1 cellular context compared by ENCODE assay signal in the genomic region with DNA sequence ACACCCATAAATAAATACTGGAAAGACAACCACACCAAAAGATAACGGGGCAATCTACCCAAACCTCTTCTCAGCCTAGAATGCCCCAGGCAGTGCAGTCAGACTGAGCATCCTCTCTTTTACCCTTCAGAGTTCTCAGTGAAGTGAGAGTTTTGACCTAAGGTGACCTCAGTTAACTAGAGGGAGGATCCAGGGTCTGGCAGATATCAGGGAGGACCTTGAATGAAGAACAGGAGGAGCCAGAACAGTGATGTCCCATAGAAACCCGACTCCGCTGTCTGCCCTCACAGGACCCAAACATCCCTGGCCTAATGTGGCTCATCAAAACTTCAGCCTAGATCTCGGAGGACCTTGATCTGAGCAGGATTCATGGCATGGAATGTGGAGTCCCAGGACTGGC.
TF ChIP-seq lines count a peak whose summit lies in the region.

A gene with protein sequence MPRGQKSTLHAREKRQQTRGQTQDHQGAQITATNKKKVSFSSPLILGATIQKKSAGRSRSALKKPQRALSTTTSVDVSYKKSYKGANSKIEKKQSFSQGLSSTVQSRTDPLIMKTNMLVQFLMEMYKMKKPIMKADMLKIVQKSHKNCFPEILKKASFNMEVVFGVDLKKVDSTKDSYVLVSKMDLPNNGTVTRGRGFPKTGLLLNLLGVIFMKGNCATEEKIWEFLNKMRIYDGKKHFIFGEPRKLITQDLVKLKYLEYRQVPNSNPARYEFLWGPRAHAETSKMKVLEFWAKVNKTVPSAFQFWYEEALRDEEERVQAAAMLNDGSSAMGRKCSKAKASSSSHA (plus strand): TSS at position 263 of the 400 bp plus-strand sequence. CDS start 5,268 bp downstream, outside the sequence.

TF ChIP-seq in IMR-90, 13 proteins besides CTCF, POLR2A, EP300 and RAD21 (continued from another document):
- no peak for TF ChIP-seq MXI1 (IDR thresholded peaks at IDR 0.05; ENCODE audit: borderline replicate concordance, low read depth, low read length)
- TF ChIP-seq RCOR1 (IDR thresholded peaks at IDR 0.05; ENCODE audit: insufficient replicate concordance, low read length): no peak
- TF ChIP-seq CEBPB (IDR thresholded peaks at IDR 0.05; ENCODE audit: low read depth, low read length): no peak
- TF ChIP-seq RFX5 (IDR thresholded peaks at IDR 0.05; ENCODE audit: low read depth, low read length): no peak
- no peak for TF ChIP-seq SMC3 (IDR thresholded peaks at IDR 0.05; ENCODE audit: low read depth, low read length)
- no peak for TF ChIP-seq NFE2L2 (IDR thresholded peaks at IDR 0.05; ENCODE audit: low read depth, low read length)
- TF ChIP-seq, protein P1, sequence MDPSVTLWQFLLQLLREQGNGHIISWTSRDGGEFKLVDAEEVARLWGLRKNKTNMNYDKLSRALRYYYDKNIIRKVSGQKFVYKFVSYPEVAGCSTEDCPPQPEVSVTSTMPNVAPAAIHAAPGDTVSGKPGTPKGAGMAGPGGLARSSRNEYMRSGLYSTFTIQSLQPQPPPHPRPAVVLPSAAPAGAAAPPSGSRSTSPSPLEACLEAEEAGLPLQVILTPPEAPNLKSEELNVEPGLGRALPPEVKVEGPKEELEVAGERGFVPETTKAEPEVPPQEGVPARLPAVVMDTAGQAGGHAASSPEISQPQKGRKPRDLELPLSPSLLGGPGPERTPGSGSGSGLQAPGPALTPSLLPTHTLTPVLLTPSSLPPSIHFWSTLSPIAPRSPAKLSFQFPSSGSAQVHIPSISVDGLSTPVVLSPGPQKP (IDR thresholded peaks at IDR 0.05; ENCODE audit: borderline replicate concordance, low read depth, low read length): no peak
